Comparison of ENCODE assay signal across 1 cellular context in the genomic region with DNA sequence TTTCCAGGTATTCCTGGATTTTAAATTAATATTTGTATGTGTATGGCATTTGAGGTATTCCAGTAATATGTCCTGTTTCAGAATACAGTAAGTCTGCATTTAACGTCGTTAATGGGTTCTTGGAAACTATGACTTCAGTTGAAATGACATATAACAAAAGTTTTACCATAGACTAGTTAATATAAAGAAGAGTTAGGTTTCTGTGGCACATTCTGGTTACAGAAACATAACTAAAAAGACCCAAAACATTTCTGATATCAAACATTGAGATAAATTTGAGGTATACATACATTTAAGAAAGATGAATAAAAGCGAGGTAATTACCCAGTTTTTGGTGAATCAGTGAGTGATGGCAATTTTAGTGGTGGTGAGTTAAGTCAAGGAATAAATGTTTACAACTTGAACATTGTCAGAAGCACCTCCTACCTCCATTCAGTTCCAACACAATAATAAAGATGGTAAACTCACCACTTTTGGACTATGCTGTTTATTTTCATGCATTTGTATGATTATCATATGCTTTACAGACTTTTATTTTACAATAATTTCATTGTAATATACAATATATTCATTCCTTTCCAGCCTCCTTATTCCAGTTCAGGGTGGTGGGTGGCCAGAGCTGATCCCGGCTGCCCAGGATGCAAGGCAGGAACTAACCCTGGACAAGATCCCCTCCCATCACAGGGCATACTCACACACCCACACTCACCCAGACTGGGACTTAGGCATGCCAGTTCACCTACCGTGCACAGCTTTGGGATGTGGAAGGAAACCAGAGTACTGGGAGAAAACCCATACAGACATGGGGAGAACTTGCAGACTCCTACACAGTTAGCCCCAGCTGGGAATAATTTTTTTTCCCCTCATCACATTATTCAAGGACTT.
TF ChIP-seq lines count a peak whose summit lies in the region.

No MANE protein-coding gene starts in this region.

TF ChIP-seq in GM12878, 131 proteins besides CTCF, POLR2A, EP300 and RAD21:
- TF ChIP-seq, protein P1, sequence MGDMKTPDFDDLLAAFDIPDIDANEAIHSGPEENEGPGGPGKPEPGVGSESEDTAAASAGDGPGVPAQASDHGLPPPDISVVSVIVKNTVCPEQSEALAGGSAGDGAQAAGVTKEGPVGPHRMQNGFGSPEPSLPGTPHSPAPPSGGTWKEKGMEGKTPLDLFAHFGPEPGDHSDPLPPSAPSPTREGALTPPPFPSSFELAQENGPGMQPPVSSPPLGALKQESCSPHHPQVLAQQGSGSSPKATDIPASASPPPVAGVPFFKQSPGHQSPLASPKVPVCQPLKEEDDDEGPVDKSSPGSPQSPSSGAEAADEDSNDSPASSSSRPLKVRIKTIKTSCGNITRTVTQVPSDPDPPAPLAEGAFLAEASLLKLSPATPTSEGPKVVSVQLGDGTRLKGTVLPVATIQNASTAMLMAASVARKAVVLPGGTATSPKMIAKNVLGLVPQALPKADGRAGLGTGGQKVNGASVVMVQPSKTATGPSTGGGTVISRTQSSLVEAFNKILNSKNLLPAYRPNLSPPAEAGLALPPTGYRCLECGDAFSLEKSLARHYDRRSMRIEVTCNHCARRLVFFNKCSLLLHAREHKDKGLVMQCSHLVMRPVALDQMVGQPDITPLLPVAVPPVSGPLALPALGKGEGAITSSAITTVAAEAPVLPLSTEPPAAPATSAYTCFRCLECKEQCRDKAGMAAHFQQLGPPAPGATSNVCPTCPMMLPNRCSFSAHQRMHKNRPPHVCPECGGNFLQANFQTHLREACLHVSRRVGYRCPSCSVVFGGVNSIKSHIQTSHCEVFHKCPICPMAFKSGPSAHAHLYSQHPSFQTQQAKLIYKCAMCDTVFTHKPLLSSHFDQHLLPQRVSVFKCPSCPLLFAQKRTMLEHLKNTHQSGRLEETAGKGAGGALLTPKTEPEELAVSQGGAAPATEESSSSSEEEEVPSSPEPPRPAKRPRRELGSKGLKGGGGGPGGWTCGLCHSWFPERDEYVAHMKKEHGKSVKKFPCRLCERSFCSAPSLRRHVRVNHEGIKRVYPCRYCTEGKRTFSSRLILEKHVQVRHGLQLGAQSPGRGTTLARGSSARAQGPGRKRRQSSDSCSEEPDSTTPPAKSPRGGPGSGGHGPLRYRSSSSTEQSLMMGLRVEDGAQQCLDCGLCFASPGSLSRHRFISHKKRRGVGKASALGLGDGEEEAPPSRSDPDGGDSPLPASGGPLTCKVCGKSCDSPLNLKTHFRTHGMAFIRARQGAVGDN (IDR thresholded peaks at IDR 0.05), result no peak
- TF ChIP-seq, protein P2, sequence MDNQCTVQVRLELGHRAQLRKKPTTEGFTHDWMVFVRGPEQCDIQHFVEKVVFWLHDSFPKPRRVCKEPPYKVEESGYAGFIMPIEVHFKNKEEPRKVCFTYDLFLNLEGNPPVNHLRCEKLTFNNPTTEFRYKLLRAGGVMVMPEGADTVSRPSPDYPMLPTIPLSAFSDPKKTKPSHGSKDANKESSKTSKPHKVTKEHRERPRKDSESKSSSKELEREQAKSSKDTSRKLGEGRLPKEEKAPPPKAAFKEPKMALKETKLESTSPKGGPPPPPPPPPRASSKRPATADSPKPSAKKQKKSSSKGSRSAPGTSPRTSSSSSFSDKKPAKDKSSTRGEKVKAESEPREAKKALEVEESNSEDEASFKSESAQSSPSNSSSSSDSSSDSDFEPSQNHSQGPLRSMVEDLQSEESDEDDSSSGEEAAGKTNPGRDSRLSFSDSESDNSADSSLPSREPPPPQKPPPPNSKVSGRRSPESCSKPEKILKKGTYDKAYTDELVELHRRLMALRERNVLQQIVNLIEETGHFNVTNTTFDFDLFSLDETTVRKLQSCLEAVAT (IDR thresholded peaks at IDR 0.05), result no peak
- TF ChIP-seq, protein P3, sequence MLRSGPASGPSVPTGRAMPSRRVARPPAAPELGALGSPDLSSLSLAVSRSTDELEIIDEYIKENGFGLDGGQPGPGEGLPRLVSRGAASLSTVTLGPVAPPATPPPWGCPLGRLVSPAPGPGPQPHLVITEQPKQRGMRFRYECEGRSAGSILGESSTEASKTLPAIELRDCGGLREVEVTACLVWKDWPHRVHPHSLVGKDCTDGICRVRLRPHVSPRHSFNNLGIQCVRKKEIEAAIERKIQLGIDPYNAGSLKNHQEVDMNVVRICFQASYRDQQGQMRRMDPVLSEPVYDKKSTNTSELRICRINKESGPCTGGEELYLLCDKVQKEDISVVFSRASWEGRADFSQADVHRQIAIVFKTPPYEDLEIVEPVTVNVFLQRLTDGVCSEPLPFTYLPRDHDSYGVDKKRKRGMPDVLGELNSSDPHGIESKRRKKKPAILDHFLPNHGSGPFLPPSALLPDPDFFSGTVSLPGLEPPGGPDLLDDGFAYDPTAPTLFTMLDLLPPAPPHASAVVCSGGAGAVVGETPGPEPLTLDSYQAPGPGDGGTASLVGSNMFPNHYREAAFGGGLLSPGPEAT (IDR thresholded peaks at IDR 0.05; ENCODE audit: low read depth), result no peak
- TF ChIP-seq, protein P4, sequence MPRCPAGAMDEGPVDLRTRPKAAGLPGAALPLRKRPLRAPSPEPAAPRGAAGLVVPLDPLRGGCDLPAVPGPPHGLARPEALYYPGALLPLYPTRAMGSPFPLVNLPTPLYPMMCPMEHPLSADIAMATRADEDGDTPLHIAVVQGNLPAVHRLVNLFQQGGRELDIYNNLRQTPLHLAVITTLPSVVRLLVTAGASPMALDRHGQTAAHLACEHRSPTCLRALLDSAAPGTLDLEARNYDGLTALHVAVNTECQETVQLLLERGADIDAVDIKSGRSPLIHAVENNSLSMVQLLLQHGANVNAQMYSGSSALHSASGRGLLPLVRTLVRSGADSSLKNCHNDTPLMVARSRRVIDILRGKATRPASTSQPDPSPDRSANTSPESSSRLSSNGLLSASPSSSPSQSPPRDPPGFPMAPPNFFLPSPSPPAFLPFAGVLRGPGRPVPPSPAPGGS (IDR thresholded peaks at IDR 0.05; ENCODE audit: borderline replicate concordance, insufficient read depth, low read depth, low read length, poor library complexity, severe bottlenecking), result no peak
- TF ChIP-seq SIX5 (IDR thresholded peaks at IDR 0.05; ENCODE audit: low read depth, low read length, severe bottlenecking) (no peak), DPF2 (IDR thresholded peaks at IDR 0.05) (no peak), BACH1 (IDR thresholded peaks at IDR 0.05; ENCODE audit: borderline replicate concordance) (no peak), RCOR1 (conservative IDR thresholded peaks at IDR 0.05; ENCODE audit: low read depth, low read length) (no peak), ZNF207 (IDR thresholded peaks at IDR 0.05; ENCODE audit: borderline replicate concordance) (no peak), FOS (IDR thresholded peaks at IDR 0.05; ENCODE audit: borderline replicate concordance, extremely low read depth, insufficient read length) (no peak), SUPT20H (IDR thresholded peaks at IDR 0.05; ENCODE audit: borderline replicate concordance, control insufficient read depth, low read depth, low read length) (no peak), KAT2A (conservative IDR thresholded peaks at IDR 0.05; ENCODE audit: control insufficient read depth, low read depth, low read length) (no peak), ZSCAN29 (IDR thresholded peaks at IDR 0.05) (no peak)
- TF ChIP-seq, protein P5, sequence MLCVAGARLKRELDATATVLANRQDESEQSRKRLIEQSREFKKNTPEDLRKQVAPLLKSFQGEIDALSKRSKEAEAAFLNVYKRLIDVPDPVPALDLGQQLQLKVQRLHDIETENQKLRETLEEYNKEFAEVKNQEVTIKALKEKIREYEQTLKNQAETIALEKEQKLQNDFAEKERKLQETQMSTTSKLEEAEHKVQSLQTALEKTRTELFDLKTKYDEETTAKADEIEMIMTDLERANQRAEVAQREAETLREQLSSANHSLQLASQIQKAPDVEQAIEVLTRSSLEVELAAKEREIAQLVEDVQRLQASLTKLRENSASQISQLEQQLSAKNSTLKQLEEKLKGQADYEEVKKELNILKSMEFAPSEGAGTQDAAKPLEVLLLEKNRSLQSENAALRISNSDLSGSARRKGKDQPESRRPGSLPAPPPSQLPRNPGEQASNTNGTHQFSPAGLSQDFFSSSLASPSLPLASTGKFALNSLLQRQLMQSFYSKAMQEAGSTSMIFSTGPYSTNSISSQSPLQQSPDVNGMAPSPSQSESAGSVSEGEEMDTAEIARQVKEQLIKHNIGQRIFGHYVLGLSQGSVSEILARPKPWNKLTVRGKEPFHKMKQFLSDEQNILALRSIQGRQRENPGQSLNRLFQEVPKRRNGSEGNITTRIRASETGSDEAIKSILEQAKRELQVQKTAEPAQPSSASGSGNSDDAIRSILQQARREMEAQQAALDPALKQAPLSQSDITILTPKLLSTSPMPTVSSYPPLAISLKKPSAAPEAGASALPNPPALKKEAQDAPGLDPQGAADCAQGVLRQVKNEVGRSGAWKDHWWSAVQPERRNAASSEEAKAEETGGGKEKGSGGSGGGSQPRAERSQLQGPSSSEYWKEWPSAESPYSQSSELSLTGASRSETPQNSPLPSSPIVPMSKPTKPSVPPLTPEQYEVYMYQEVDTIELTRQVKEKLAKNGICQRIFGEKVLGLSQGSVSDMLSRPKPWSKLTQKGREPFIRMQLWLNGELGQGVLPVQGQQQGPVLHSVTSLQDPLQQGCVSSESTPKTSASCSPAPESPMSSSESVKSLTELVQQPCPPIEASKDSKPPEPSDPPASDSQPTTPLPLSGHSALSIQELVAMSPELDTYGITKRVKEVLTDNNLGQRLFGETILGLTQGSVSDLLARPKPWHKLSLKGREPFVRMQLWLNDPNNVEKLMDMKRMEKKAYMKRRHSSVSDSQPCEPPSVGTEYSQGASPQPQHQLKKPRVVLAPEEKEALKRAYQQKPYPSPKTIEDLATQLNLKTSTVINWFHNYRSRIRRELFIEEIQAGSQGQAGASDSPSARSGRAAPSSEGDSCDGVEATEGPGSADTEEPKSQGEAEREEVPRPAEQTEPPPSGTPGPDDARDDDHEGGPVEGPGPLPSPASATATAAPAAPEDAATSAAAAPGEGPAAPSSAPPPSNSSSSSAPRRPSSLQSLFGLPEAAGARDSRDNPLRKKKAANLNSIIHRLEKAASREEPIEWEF (IDR thresholded peaks at IDR 0.05; ENCODE audit: insufficient replicate concordance, low read depth, low read length), result no peak
